1 cellular context compared by ENCODE assay signal in genomic region chr21:32727728-32728454, GRCh38.
A peak's percentile ranks its signal among the peaks of the same experiment; 100 is the strongest.
TF ChIP-seq lines count a peak whose summit lies in the region.

Gene SYNJ1, minus strand, starts transcription at chr21:32728013. Its CDS starts 1,118 bp downstream, at chr21:32726895.

TF ChIP-seq in GM12878, 131 proteins besides CTCF, POLR2A, EP300 and RAD21 (continued from another document and continues in another):
- no peak for TF ChIP-seq ZBTB4 (CRISPR knock-in tag; IDR thresholded peaks at IDR 0.05)
- peak; percentile 75 for TF ChIP-seq E4F1 (IDR thresholded peaks at IDR 0.05; ENCODE audit: borderline replicate concordance, partially characterized antibody)
- no peak for TF ChIP-seq YBX1 (IDR thresholded peaks at IDR 0.05)
- TF ChIP-seq CBFB (IDR thresholded peaks at IDR 0.05; ENCODE audit: low read depth): no peak
- peak; percentile 32; the same call in 1 of the 2 replicates for TF ChIP-seq LARP7 (IDR thresholded peaks at IDR 0.05)
- peak; percentile 85 for TF ChIP-seq GABPA (IDR thresholded peaks at IDR 0.05; ENCODE audit: low read depth)
- TF ChIP-seq SKIL (IDR thresholded peaks at IDR 0.05; ENCODE audit: low read depth, poor library complexity, severe bottlenecking): no peak
- TF ChIP-seq BACH1 (IDR thresholded peaks at IDR 0.05; ENCODE audit: borderline replicate concordance): peak; percentile 44; the same call in 1 of the 2 replicates
- no peak for TF ChIP-seq PAX5 (IDR thresholded peaks at IDR 0.05; ENCODE audit: borderline replicate concordance, low read depth, low read length)
- TF ChIP-seq SMAD1 (IDR thresholded peaks at IDR 0.05; ENCODE audit: low read depth, partially characterized antibody): no peak
- TF ChIP-seq ELK1 (IDR thresholded peaks at IDR 0.05; ENCODE audit: low read depth, low read length): no peak
- TF ChIP-seq CREM (IDR thresholded peaks at IDR 0.05; ENCODE audit: low read depth): peak; percentile 74
- TF ChIP-seq ZBTB33 (IDR thresholded peaks at IDR 0.05): no peak
- peak; percentile 97 for TF ChIP-seq SIN3A (IDR thresholded peaks at IDR 0.05; ENCODE audit: low read depth, low read length)
- TF ChIP-seq RB1 (IDR thresholded peaks at IDR 0.05; ENCODE audit: borderline replicate concordance): peak; percentile 39; the same call in 1 of the 2 replicates
- TF ChIP-seq CUX1 (IDR thresholded peaks at IDR 0.05; ENCODE audit: insufficient replicate concordance, low read depth, low read length): no peak
- no peak for TF ChIP-seq CEBPZ (IDR thresholded peaks at IDR 0.05; ENCODE audit: low read depth, low read length)
- peak; percentile 8; the same call in 1 of the 2 replicates for TF ChIP-seq YY1 (IDR thresholded peaks at IDR 0.05; ENCODE audit: low read depth, low read length)
- TF ChIP-seq BCL11A (IDR thresholded peaks at IDR 0.05; ENCODE audit: low read depth, low read length): no peak
- TF ChIP-seq POLR2AphosphoS5 (IDR thresholded peaks at IDR 0.05; ENCODE audit: low read length): no peak
- TF ChIP-seq MYB (IDR thresholded peaks at IDR 0.05; ENCODE audit: borderline replicate concordance, low read depth, low read length): no peak
- no peak for TF ChIP-seq IRF3 (IDR thresholded peaks at IDR 0.05)
- no peak for TF ChIP-seq JUNB (IDR thresholded peaks at IDR 0.05)
- TF ChIP-seq REST (IDR thresholded peaks at IDR 0.05; ENCODE audit: low read depth, low read length): peak; percentile 99
- no peak for TF ChIP-seq PAX8 (IDR thresholded peaks at IDR 0.05)
- TF ChIP-seq ZNF24 (IDR thresholded peaks at IDR 0.05): no peak
- TF ChIP-seq ZNF622 (IDR thresholded peaks at IDR 0.05): no peak
- no peak for TF ChIP-seq ZNF384 (IDR thresholded peaks at IDR 0.05; ENCODE audit: borderline replicate concordance, low read depth, low read length)
